ENCODE assay signal across 8 cellular contexts in genomic region chr6:116060572-116061283, GRCh38. TPM values are rescaled to one million over a fixed set of nuclear protein-coding genes. Genes with fewer than 3 reads are reported as not detected.
DNase-seq lines count a peak whose midpoint lies in the region; ATAC-seq and TF ChIP-seq lines count a peak whose summit lies in the region.

Gene FRK, minus strand, starts transcription at chr6:116060891. Its CDS starts 580 bp downstream, at chr6:116060311.

- H3K27me3 ChIP-seq in esophagus squamous epithelium: no peaks in the 10 kb centered on the region
- H3K27me3 ChIP-seq in rectal smooth muscle tissue (ENCODE audit: control insufficient read depth, insufficient read depth, low read length): no peaks in the 10 kb centered on the region

- ATAC-seq in GM18520 (IDR thresholded peaks at IDR 0.05; ENCODE audit: unreplicated experiment) (peak; percentile 26), HG03520 (IDR thresholded peaks at IDR 0.05; ENCODE audit: unreplicated experiment) (no peak), GM21576 (IDR thresholded peaks at IDR 0.05; ENCODE audit: unreplicated experiment) (no peak)

- peaks cover 0 to 47% (median 4%) of the 10 kb centered on the region in 3 donors for H3K4me1 ChIP-seq in esophagus squamous epithelium
- H3K4me1 ChIP-seq in rectal smooth muscle tissue (ENCODE audit: control insufficient read depth, insufficient read depth, low read length): no peaks in the 10 kb centered on the region

- no peaks in the 10 kb centered on the region for H3K9me3 ChIP-seq in esophagus squamous epithelium

- DNase-seq in NCI-H748 (lab: John Stamatoyannopoulos, UW; ENCODE audit: unreplicated experiment): peak; percentile 61
- no peak for DNase-seq in esophagus squamous epithelium (lab: John Stamatoyannopoulos, UW)
- DNase-seq in occipital lobe (lab: John Stamatoyannopoulos, UW): no peak
- DNase-seq in DMS114 treated with DMSO at 0.1 percent for 48 hours (lab: John Stamatoyannopoulos, UW; ENCODE audit: unreplicated experiment): no peak

- peak in 2 of 4 donors; percentile 19 to 34 for TF ChIP-seq POLR2A in esophagus squamous epithelium (IDR thresholded peaks at IDR 0.05)

- H3K4me3 ChIP-seq in esophagus squamous epithelium (peak within 1 kb of the TSS; percentile 49 to 64 (median 55)), rectal smooth muscle tissue (ENCODE audit: low read length) (peak within 1 kb of the TSS; percentile 59)

- peak; percentile 15 to 69 (median 44) for TF ChIP-seq CTCF in esophagus squamous epithelium (IDR thresholded peaks at IDR 0.05)

- intact Hi-C loops in esophagus squamous epithelium (cut with DNase I): no loop called here

- H3K27ac ChIP-seq in esophagus squamous epithelium (peak within 1 kb of the TSS; percentile 85 to 92 (median 90)), rectal smooth muscle tissue (ENCODE audit: low read depth, low read length) (peak within 1 kb of the TSS; percentile 24)

- no peaks in the 10 kb centered on the region for H3K36me3 ChIP-seq in esophagus squamous epithelium
- no peaks in the 10 kb centered on the region for H3K36me3 ChIP-seq in rectal smooth muscle tissue (ENCODE audit: control insufficient read depth, insufficient read depth, low read length)

- 38% methylated on average over 7 of the region's 7 CpGs for WGBS in esophagus squamous epithelium, 2 donors

- no peak within 1 kb of the TSS for H3K9ac ChIP-seq in rectal smooth muscle tissue (ENCODE audit: low read length)

RNA-seq across cellular contexts. Expression of gene FRK, which starts in this region (rescaled TPM):
- total RNA-seq in esophagus squamous epithelium (10 to 100 TPM in 2 of 4 donors, 1 to 10 TPM in 2; 5.0 to 12.1 (median 10.0) TPM), occipital lobe (0.31 TPM)
